In the genomic region with DNA sequence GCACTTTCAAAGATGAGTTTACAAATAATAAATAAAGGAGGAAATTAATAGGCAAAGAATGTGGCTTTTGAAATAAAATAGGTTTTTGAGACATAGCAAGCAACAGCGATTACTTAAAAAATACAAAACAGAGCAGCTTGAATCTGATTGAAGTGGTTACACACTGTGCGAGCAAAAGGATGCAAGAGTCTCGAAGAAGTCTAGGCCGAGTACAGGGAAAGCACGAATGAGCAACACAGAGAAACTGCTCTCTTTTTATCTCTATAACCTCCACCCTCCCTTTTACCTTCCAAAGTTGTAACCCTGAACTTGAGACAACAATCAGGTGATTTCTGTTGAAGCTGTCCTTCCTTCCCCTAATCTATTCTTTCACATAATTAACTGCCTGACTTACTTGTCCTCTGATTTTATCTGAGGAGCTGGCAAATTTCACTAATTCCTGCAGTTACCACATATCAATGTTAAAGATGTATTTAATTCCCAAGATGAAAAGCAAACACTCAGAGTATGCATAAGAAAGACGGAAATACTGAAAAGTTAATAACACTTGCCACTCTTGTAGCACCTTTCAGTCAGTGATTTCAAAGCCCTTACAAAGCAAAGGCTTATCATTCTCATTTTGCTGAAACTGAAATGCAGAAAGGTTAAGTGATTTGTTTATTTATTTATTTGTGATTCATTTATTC, we compare ENCODE assay signal across 29 cellular contexts.
"Had no signal": no experiment of that assay in that cellular context is flagged by ENCODE, and none has a peak within 500 bp of the region (broad histone marks: within the 10 kb centered on the region; RNA-seq: fewer than 3 reads in every experiment).

No MANE protein-coding gene starts in this region.

- H3K36me3 ChIP-seq: ascending aorta, cardiac muscle cell, SJSA1, WERI-Rb-1 had no signal

- H3K27me3 ChIP-seq: ascending aorta, cardiac muscle cell, SJSA1 had no signal

- H3K27ac Mint-ChIP-seq: activated CD4-positive, alpha-beta memory T cell treated with anti-CD3 and anti-CD28 coated beads, Interleukin-2, amount 10 ng/mL, durations not matched to agents 7 days and 5 days; activated CD8-positive, alpha-beta memory T cell treated with anti-CD3 and anti-CD28 coated beads, Interleukin-2, amount 10 ng/mL, durations not matched to agents 7 days and 5 days; activated naive CD4-positive, alpha-beta T cell treated with anti-CD3 and anti-CD28 coated beads, Interleukin-2, amount 10 ng/mL, durations not matched to agents 7 days and 5 days; activated naive CD8-positive, alpha-beta T cell treated with anti-CD3 and anti-CD28 coated beads, Interleukin-2, amount 10 ng/mL, durations not matched to agents 7 days and 5 days; activated T-helper 2 cell treated with anti-CD3 and anti-CD28 coated beads, Interferon-gamma antibody, Interleukin-2, Interleukin-4, amounts not matched to agents 10 μg/mL and 5 μg/mL and 100 μg/mL, durations not matched to agents 14 hours and 24 hours and 36 hours had no signal

- H3K4me1 Mint-ChIP-seq: activated CD4-positive, alpha-beta memory T cell treated with anti-CD3 and anti-CD28 coated beads, Interleukin-2, amount 10 ng/mL, durations not matched to agents 7 days and 5 days; activated CD8-positive, alpha-beta memory T cell treated with anti-CD3 and anti-CD28 coated beads, Interleukin-2, amount 10 ng/mL, durations not matched to agents 7 days and 5 days; central memory CD8-positive, alpha-beta T cell had no signal

- H3K27me3 Mint-ChIP-seq: activated CD4-positive, alpha-beta memory T cell treated with anti-CD3 and anti-CD28 coated beads, Interleukin-2, amount 10 ng/mL, durations not matched to agents 7 days and 5 days; activated CD8-positive, alpha-beta memory T cell treated with anti-CD3 and anti-CD28 coated beads, Interleukin-2, amount 10 ng/mL, durations not matched to agents 7 days and 5 days; activated naive CD4-positive, alpha-beta T cell treated with anti-CD3 and anti-CD28 coated beads, Interleukin-2, amount 10 ng/mL, durations not matched to agents 7 days and 5 days; central memory CD8-positive, alpha-beta T cell had no signal

- H3K36me3 Mint-ChIP-seq: activated CD8-positive, alpha-beta memory T cell treated with anti-CD3 and anti-CD28 coated beads, Interleukin-2, amount 10 ng/mL, durations not matched to agents 7 days and 5 days; activated naive CD4-positive, alpha-beta T cell treated with anti-CD3 and anti-CD28 coated beads, Interleukin-2, amount 10 ng/mL, durations not matched to agents 7 days and 5 days; activated naive CD8-positive, alpha-beta T cell treated with anti-CD3 and anti-CD28 coated beads, Interleukin-2, amount 10 ng/mL, durations not matched to agents 7 days and 5 days had no signal

- H3K9me3 Mint-ChIP-seq: activated CD4-positive, alpha-beta memory T cell treated with anti-CD3 and anti-CD28 coated beads, Interleukin-2, amount 10 ng/mL, durations not matched to agents 7 days and 5 days; activated naive CD4-positive, alpha-beta T cell treated with anti-CD3 and anti-CD28 coated beads, Interleukin-2, amount 10 ng/mL, durations not matched to agents 7 days and 5 days; activated naive CD8-positive, alpha-beta T cell treated with anti-CD3 and anti-CD28 coated beads, Interleukin-2, amount 10 ng/mL, durations not matched to agents 7 days and 5 days; activated T-helper 2 cell treated with anti-CD3 and anti-CD28 coated beads, Interferon-gamma antibody, Interleukin-2, Interleukin-4, amounts not matched to agents 10 μg/mL and 5 μg/mL and 100 μg/mL, durations not matched to agents 14 hours and 24 hours and 36 hours had no signal

- ATAC-seq: activated CD8-positive, alpha-beta memory T cell treated with anti-CD3 and anti-CD28 coated beads, Interleukin-2, amount 10 ng/mL, durations not matched to agents 7 days and 5 days; Panc1 had no signal

- DNase-seq: activated CD4-positive, alpha-beta memory T cell treated with anti-CD3 and anti-CD28 coated beads, Interleukin-2, amount 10 ng/mL, durations not matched to agents 7 days and 5 days; activated CD4-positive, alpha-beta T cell treated with anti-CD3 and anti-CD28 coated beads for 1 hour; activated CD4-positive, CD25-positive, alpha-beta regulatory T cell; activated CD8-positive, alpha-beta memory T cell treated with anti-CD3 and anti-CD28 coated beads for 24 hours; activated CD8-positive, alpha-beta memory T cell treated with anti-CD3 and anti-CD28 coated beads, Interleukin-2, amount 10 ng/mL, durations not matched to agents 7 days and 5 days; activated CD8-positive, alpha-beta memory T cell treated with anti-CD3 and anti-CD28 coated beads, Interleukin-2, amount 50 U/mL, for 48 hours; activated gamma-delta T cell; activated naive CD4-positive, alpha-beta T cell treated with anti-CD3 and anti-CD28 coated beads, Interleukin-2, amount 10 ng/mL, durations not matched to agents 7 days and 5 days; activated naive CD8-positive, alpha-beta T cell treated with anti-CD3 and anti-CD28 coated beads, Interleukin-2, amount 10 ng/mL, durations not matched to agents 7 days and 5 days; activated T-cell treated with anti-CD3 and anti-CD28 coated beads, Interleukin-2, amount 50 U/mL, for 1 hour; amygdala; Karpas-422; KBM-7; NCI-H1105; NCI-H1417 treated with DMSO at 0.1 percent for 48 hours; NCI-H187 treated with DMSO at 0.1 percent for 48 hours; NCI-H2081; NCI-H345; NCI-H524 treated with DMSO at 0.1 percent for 48 hours; SHP77; SK-N-SH; T1000; WERI-Rb-1 had no signal

- H3K4me3 ChIP-seq: ascending aorta, cardiac muscle cell, SJSA1 had no signal

- H3K4me1 ChIP-seq: ascending aorta, SJSA1 had no signal

- H3K4me3 Mint-ChIP-seq: activated CD4-positive, alpha-beta memory T cell treated with anti-CD3 and anti-CD28 coated beads, Interleukin-2, amount 10 ng/mL, durations not matched to agents 7 days and 5 days; activated CD8-positive, alpha-beta memory T cell treated with anti-CD3 and anti-CD28 coated beads, Interleukin-2, amount 10 ng/mL, durations not matched to agents 7 days and 5 days; activated naive CD4-positive, alpha-beta T cell treated with anti-CD3 and anti-CD28 coated beads, Interleukin-2, amount 10 ng/mL, durations not matched to agents 7 days and 5 days; activated naive CD8-positive, alpha-beta T cell treated with anti-CD3 and anti-CD28 coated beads, Interleukin-2, amount 10 ng/mL, durations not matched to agents 7 days and 5 days; central memory CD8-positive, alpha-beta T cell had no signal

- H3K9me3 ChIP-seq: ascending aorta, SJSA1, SK-N-SH had no signal

- H3K27ac ChIP-seq: ascending aorta, cardiac muscle cell, SJSA1, WERI-Rb-1 had no signal
